In genomic region chr1:167432780-167433179, GRCh38 we compare ENCODE assay signal across 27 cellular contexts.
DNase-seq lines count a peak whose midpoint lies in the region; ATAC-seq lines count a peak whose summit lies in the region.
"Had no signal": no experiment of that assay in that cellular context is flagged by ENCODE, and none has a peak within 500 bp of the region (broad histone marks: within the 10 kb centered on the region; RNA-seq: fewer than 3 reads in every experiment).

No MANE protein-coding gene starts in this region.

- no peaks in the 10 kb centered on the region for H3K27me3 ChIP-seq in BLaER1
- no peaks in the 10 kb centered on the region for H3K27me3 ChIP-seq in CD8-positive, alpha-beta memory T cell (ENCODE audit: insufficient read depth, low read length, poor library complexity, severe bottlenecking)
- H3K27me3 ChIP-seq: neutrophil, sigmoid colon, tibial nerve had no signal

- CTCF ChIA-PET in CD8-positive, alpha-beta memory T cell (lab: Charles Lee), result interaction anchor here (0.8 to 2.9 kb wide), 5 partner anchors 9 to 164 kb away, joined by 3 to 15 read pairs (median 8); partner anchors contain the start of gene CD247
- CTCF ChIA-PET in activated CD8-positive, alpha-beta T cell treated with anti-CD3 and anti-CD28 coated beads, Interleukin-2, amount 10 ng/mL, durations not matched to agents 7 days and 5 days (lab: Charles Lee), result interaction anchor here (1.1 to 2.2 kb wide), 4 partner anchors 8 to 107 kb away, joined by 4 to 8 read pairs (median 6); no protein-coding TSS in a partner anchor

- H3K9ac ChIP-seq in BLaER1, result no peak overlapping the region
- H3K9ac ChIP-seq: GM23248 had no signal

- peak overlapping the region; percentile 92 for H3K27ac ChIP-seq in BLaER1
- no peak overlapping the region for H3K27ac ChIP-seq in CD8-positive, alpha-beta memory T cell (ENCODE audit: low read depth, low read length)
- H3K27ac ChIP-seq: C4-2B, GM23248, HL-60, neutrophil, RWPE1, sigmoid colon, tibial nerve had no signal

- H3K36me3 ChIP-seq in BLaER1, result no peaks in the 10 kb centered on the region
- peaks cover 52% of the 10 kb centered on the region for H3K36me3 ChIP-seq in CD8-positive, alpha-beta memory T cell (ENCODE audit: insufficient read depth, low read length)
- H3K36me3 ChIP-seq: neutrophil, sigmoid colon, tibial nerve had no signal

- H4K20me1 ChIP-seq in BLaER1, result no peaks in the 10 kb centered on the region

- peaks cover 14 to 85% (median 20%) of the 10 kb centered on the region in 3 donors for H3K36me3 Mint-ChIP-seq in CD8-positive, alpha-beta memory T cell
- peaks cover 79% of the 10 kb centered on the region for H3K36me3 Mint-ChIP-seq in activated CD8-positive, alpha-beta T cell treated with anti-CD3 and anti-CD28 coated beads, Interleukin-2, amount 10 ng/mL, durations not matched to agents 7 days and 5 days (ENCODE audit: low read depth)
- peaks cover 0 to 73% (median 15%) of the 10 kb centered on the region in 3 donors for H3K36me3 Mint-ChIP-seq in naive thymus-derived CD8-positive, alpha-beta T cell

- peaks cover 82% of the 10 kb centered on the region for H3K4me1 ChIP-seq in BLaER1
- H3K4me1 ChIP-seq in CD8-positive, alpha-beta memory T cell (ENCODE audit: insufficient read depth, low read length), result peaks cover 61% of the 10 kb centered on the region
- H3K4me1 ChIP-seq: sigmoid colon, tibial nerve had no signal

- DNase-seq in CD8-positive, alpha-beta memory T cell, result no peak
- DNase-seq in activated CD8-positive, alpha-beta T cell treated with anti-CD3 and anti-CD28 coated beads, Interleukin-2, amount 10 ng/mL, durations not matched to agents 7 days and 5 days, result no peak
- no peak for DNase-seq in naive thymus-derived CD8-positive, alpha-beta T cell
- DNase-seq in H4 (ENCODE audit: low spot score), result no peak
- DNase-seq: ACHN; activated CD4-positive, alpha-beta T cell treated with anti-CD3 and anti-CD28 coated beads for 1 hour; activated naive CD8-positive, alpha-beta T cell treated with anti-CD3 and anti-CD28 coated beads, Interleukin-2, amount 10 ng/mL, durations not matched to agents 7 days and 5 days; dermis blood vessel endothelial cell; GM23248; HFFc6; hippocampal formation; Kasumi-1; left colon; mammary epithelial cell; NCI-H1436 treated with DMSO at 0.1 percent for 48 hours; NCI-H82; sigmoid colon had no signal

- POLR2A ChIA-PET in CD8-positive, alpha-beta memory T cell (lab: Charles Lee), result no interaction called here
- POLR2A ChIA-PET in activated CD8-positive, alpha-beta T cell treated with anti-CD3 and anti-CD28 coated beads, Interleukin-2, amount 10 ng/mL, durations not matched to agents 7 days and 5 days (lab: Charles Lee), result no interaction called here
- POLR2A ChIA-PET in naive thymus-derived CD8-positive, alpha-beta T cell (lab: Charles Lee), result interaction anchor here (0.7 to 1.3 kb wide), 4 partner anchors 22 to 120 kb away, joined by 3 to 4 read pairs (median 3); partner anchors contain the start of gene CREG1

- H3K27me3 Mint-ChIP-seq in CD8-positive, alpha-beta memory T cell, result peaks cover 0 to 4% of the 10 kb centered on the region in 2 donors
- no peaks in the 10 kb centered on the region for H3K27me3 Mint-ChIP-seq in activated CD8-positive, alpha-beta T cell treated with anti-CD3 and anti-CD28 coated beads, Interleukin-2, amount 10 ng/mL, durations not matched to agents 7 days and 5 days (ENCODE audit: low read depth)
- no peaks in the 10 kb centered on the region for H3K27me3 Mint-ChIP-seq in naive thymus-derived CD8-positive, alpha-beta T cell
- H3K27me3 Mint-ChIP-seq: activated naive CD8-positive, alpha-beta T cell treated with anti-CD3 and anti-CD28 coated beads, Interleukin-2, amount 10 ng/mL, durations not matched to agents 7 days and 5 days had no signal

- H3K27ac Mint-ChIP-seq in CD8-positive, alpha-beta memory T cell, result peak overlapping the region in 6 of 8 donors; percentile 62 to 98 (median 80)
- H3K27ac Mint-ChIP-seq in activated CD8-positive, alpha-beta T cell treated with anti-CD3 and anti-CD28 coated beads, Interleukin-2, amount 10 ng/mL, durations not matched to agents 7 days and 5 days, result peak overlapping the region; percentile 16
- H3K27ac Mint-ChIP-seq in naive thymus-derived CD8-positive, alpha-beta T cell, result peak overlapping the region in 8 of 10 donors; percentile 41 to 89 (median 78)
- H3K27ac Mint-ChIP-seq: HFFc6; progenitor cell of endocrine pancreas; T-helper 1 cell treated with Interleukin-12 subunit alpha and Interleukin-12 subunit beta and Interleukin-4 antibody, amounts not matched to agents 30 μg/mL and 1 μg/mL, for 36 hours had no signal

- H3K4me2 ChIP-seq in BLaER1, result peak overlapping the region; percentile 90

- H3K9me3 ChIP-seq in BLaER1, result peaks cover 12% of the 10 kb centered on the region
- no peaks in the 10 kb centered on the region for H3K9me3 ChIP-seq in CD8-positive, alpha-beta memory T cell (ENCODE audit: low read length)
- H3K9me3 ChIP-seq: neutrophil, sigmoid colon had no signal

- peaks cover 71 to 89% (median 74%) of the 10 kb centered on the region in 3 donors for H3K4me1 Mint-ChIP-seq in CD8-positive, alpha-beta memory T cell
- peaks cover 64% of the 10 kb centered on the region for H3K4me1 Mint-ChIP-seq in activated CD8-positive, alpha-beta T cell treated with anti-CD3 and anti-CD28 coated beads, Interleukin-2, amount 10 ng/mL, durations not matched to agents 7 days and 5 days (ENCODE audit: low read depth)
- H3K4me1 Mint-ChIP-seq in naive thymus-derived CD8-positive, alpha-beta T cell, result peaks cover 19 to 89% (median 65%) of the 10 kb centered on the region in 4 donors

- H3K4me3 Mint-ChIP-seq in CD8-positive, alpha-beta memory T cell, result peak overlapping the region in 1 of 7 donors; percentile 21
- no peak overlapping the region for H3K4me3 Mint-ChIP-seq in activated CD8-positive, alpha-beta T cell treated with anti-CD3 and anti-CD28 coated beads, Interleukin-2, amount 10 ng/mL, durations not matched to agents 7 days and 5 days
- no peak overlapping the region for H3K4me3 Mint-ChIP-seq in naive thymus-derived CD8-positive, alpha-beta T cell
- H3K4me3 Mint-ChIP-seq: activated naive CD8-positive, alpha-beta T cell treated with anti-CD3 and anti-CD28 coated beads, Interleukin-2, amount 10 ng/mL, durations not matched to agents 7 days and 5 days; HFFc6; T-helper 1 cell treated with Interleukin-12 subunit alpha and Interleukin-12 subunit beta and Interleukin-4 antibody, amounts not matched to agents 30 μg/mL and 1 μg/mL, for 36 hours had no signal

- ATAC-seq in activated CD8-positive, alpha-beta T cell treated with anti-CD3 and anti-CD28 coated beads, Interleukin-2, amount 10 ng/mL, durations not matched to agents 7 days and 5 days, result no peak
- no peak for ATAC-seq in naive thymus-derived CD8-positive, alpha-beta T cell
- no peak for ATAC-seq in esophagus mucosa
- ATAC-seq in GM18909 (IDR thresholded peaks at IDR 0.05; ENCODE audit: poor library complexity, unreplicated experiment), result no peak
- ATAC-seq: left colon had no signal

- H3K4me3 ChIP-seq in BLaER1, result no peak overlapping the region
- no peak overlapping the region for H3K4me3 ChIP-seq in CD8-positive, alpha-beta memory T cell (ENCODE audit: low read length)
- H3K4me3 ChIP-seq: GM23248, sigmoid colon, tibial nerve had no signal

- no peaks in the 10 kb centered on the region for H3K9me3 Mint-ChIP-seq in CD8-positive, alpha-beta memory T cell
- H3K9me3 Mint-ChIP-seq in activated CD8-positive, alpha-beta T cell treated with anti-CD3 and anti-CD28 coated beads, Interleukin-2, amount 10 ng/mL, durations not matched to agents 7 days and 5 days (ENCODE audit: insufficient read depth), result no peaks in the 10 kb centered on the region
- H3K9me3 Mint-ChIP-seq in naive thymus-derived CD8-positive, alpha-beta T cell, result no peaks in the 10 kb centered on the region
- H3K9me3 Mint-ChIP-seq: activated naive CD8-positive, alpha-beta T cell treated with anti-CD3 and anti-CD28 coated beads, Interleukin-2, amount 10 ng/mL, durations not matched to agents 7 days and 5 days; HFFc6; T-helper 1 cell treated with Interleukin-12 subunit alpha and Interleukin-12 subunit beta and Interleukin-4 antibody, amounts not matched to agents 30 μg/mL and 1 μg/mL, for 36 hours had no signal

Comparison
In these comparisons a context has a peak if more than half of its experiments do, and no peak if none do; other contexts are left out.
1. H3K27ac Mint-ChIP-seq: peak in every context shown above with its lines; median percentile 80 in CD8-positive, alpha-beta memory T cell; 78 in naive thymus-derived CD8-positive, alpha-beta T cell; 16 in activated CD8-positive, alpha-beta T cell treated with anti-CD3 and anti-CD28 coated beads, Interleukin-2, amount 10 ng/mL, durations not matched to agents 7 days and 5 days.